In the genomic region with DNA sequence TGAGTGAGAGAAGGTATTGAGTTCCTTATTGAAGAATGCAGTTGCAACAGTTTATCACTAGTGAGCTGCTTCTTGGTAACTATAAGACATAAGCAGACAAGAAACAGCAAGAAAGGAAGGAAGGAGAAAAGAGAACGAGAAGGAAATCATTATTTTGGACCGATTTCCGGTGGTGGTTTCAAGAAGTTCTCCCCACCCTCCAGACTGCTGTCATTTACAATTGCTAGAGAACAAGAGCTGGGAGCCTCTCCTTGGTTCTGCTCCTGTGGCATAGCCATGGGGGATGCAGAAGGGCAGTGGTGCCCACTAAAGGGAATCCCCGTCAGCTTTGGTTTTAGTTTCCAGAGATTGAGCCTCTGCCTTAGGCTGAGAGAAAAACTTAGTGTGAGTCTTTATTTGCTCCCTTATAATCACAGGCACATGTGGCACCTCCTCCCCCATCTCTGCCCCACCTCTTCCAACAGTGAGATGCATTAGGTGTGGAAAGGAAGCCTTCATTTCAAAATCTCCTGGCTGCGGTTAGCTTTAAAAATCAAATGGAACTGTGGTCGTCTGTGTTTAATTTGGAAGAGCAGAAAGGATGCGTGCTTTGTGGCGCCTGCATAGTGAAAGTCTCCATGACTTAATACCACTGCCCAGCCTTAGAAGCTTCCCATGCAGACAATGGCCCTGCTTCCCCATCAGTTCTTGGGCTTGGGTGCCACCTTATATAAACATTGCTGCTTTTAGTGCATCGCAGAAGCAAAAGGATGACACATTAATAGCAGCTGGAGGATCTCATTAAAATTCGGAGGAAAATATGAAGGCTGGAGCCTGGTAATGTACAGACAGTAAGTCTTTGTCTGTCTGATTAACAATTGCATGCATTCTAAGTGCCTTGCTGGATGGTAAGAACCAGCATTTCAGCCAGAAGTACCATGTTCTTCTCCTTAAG, we compare ENCODE assay signal across 1 cellular context.
TF ChIP-seq lines count a peak whose summit lies in the region.

No MANE protein-coding gene starts in this region.

TF ChIP-seq in HepG2, 621 proteins besides CTCF, POLR2A, EP300 and RAD21 (continued from another document):
- no peak for TF ChIP-seq PAXIP1 (CRISPR knock-in tag; conservative IDR thresholded peaks at IDR 0.05)
